In genomic region chr12:51980809-51981127, GRCh38 we compare ENCODE assay signal across 9 cellular contexts.
"Had no signal": no experiment of that assay in that cellular context is flagged by ENCODE, and none has a peak within 500 bp of the region (broad histone marks: within the 10 kb centered on the region; RNA-seq: fewer than 3 reads in every experiment).

No MANE protein-coding gene starts in this region.

- H3K27ac ChIP-seq: adrenal gland, heart left ventricle, prostate gland, tibial nerve had no signal

- H3K27me3 ChIP-seq: adrenal gland, heart left ventricle, tibial nerve had no signal

- H3K36me3 ChIP-seq: prostate gland had no signal

- H3K4me1 ChIP-seq: prostate gland had no signal

- H3K4me3 Mint-ChIP-seq: activated CD8-positive, alpha-beta memory T cell treated with anti-CD3 and anti-CD28 coated beads, Interleukin-2, amount 10 ng/mL, durations not matched to agents 7 days and 5 days; central memory CD8-positive, alpha-beta T cell; naive B cell; stimulated activated naive B cell treated with anti-CD40 and anti-IgM and Interleukin-4, amounts not matched to agents 10 μg/mL and 1 μg/mL and 100 μg/mL, for 72 hours had no signal

- H3K9me3 Mint-ChIP-seq: central memory CD8-positive, alpha-beta T cell; naive B cell; stimulated activated naive B cell treated with anti-CD40 and anti-IgM and Interleukin-4, amounts not matched to agents 10 μg/mL and 1 μg/mL and 100 μg/mL, for 72 hours had no signal

- H3K27ac Mint-ChIP-seq: activated CD8-positive, alpha-beta memory T cell treated with anti-CD3 and anti-CD28 coated beads, Interleukin-2, amount 10 ng/mL, durations not matched to agents 7 days and 5 days had no signal

- H3K4me3 ChIP-seq: adrenal gland, heart left ventricle, prostate gland, tibial nerve had no signal

- H3K27me3 Mint-ChIP-seq: central memory CD8-positive, alpha-beta T cell; naive B cell; stimulated activated naive B cell treated with anti-CD40 and anti-IgM and Interleukin-4, amounts not matched to agents 10 μg/mL and 1 μg/mL and 100 μg/mL, for 72 hours had no signal

- DNase-seq: cortex of kidney had no signal

- H3K36me3 Mint-ChIP-seq: activated CD8-positive, alpha-beta memory T cell treated with anti-CD3 and anti-CD28 coated beads, Interleukin-2, amount 10 ng/mL, durations not matched to agents 7 days and 5 days had no signal

- H3K9me3 ChIP-seq: adrenal gland, heart left ventricle, prostate gland, tibial nerve had no signal
